1 cellular context compared by ENCODE assay signal in the genomic region with DNA sequence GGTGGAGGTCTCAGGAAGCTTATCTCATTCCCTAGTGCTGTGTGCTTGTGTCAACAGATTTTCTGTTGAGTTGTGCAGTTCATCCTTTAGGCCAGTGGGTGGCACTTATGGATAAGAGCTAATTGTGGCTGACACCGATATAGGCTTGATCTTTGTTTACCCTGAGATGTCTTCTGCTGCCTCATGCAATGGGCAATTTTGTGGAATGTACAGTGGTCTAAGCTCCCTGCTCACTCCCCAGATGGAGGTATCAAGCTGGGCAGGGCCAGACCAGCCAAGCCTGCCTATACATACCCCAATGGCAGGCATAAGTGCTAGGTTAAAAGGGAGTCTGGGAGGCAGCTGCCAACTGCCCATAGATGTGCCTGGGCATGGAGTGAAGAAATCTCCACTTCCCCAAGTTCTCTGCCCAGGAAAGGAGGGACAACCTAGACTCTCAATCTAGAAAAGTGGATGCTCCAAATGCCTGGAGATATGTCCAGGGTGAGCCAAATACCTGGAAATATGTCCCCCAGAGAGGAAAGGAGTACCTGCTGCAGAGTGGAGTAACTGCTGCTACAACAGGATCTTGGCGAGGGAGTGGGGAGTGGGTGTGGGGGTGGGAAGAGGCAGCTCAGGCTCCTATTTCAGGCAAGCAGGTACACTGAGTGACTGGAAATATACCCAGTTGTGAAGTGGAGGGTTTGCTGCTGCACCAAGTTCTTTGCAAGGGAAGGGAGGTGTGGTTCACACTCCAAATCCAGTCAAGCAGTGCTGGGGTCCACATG.
TF ChIP-seq lines count a peak whose summit lies in the region.

No MANE protein-coding gene starts in this region.

TF ChIP-seq in HepG2, 621 proteins besides CTCF, POLR2A, EP300 and RAD21 (continued from another document and continues in another):
- TF ChIP-seq, protein P1, sequence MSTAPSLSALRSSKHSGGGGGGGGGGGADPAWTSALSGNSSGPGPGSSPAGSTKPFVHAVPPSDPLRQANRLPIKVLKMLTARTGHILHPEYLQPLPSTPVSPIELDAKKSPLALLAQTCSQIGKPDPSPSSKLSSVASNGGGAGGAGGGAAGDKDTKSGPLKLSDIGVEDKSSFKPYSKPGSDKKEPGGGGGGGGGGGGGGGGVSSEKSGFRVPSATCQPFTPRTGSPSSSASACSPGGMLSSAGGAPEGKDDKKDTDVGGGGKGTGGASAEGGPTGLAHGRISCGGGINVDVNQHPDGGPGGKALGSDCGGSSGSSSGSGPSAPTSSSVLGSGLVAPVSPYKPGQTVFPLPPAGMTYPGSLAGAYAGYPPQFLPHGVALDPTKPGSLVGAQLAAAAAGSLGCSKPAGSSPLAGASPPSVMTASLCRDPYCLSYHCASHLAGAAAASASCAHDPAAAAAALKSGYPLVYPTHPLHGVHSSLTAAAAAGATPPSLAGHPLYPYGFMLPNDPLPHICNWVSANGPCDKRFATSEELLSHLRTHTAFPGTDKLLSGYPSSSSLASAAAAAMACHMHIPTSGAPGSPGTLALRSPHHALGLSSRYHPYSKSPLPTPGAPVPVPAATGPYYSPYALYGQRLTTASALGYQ (CRISPR knock-in tag; IDR thresholded peaks at IDR 0.05): no peak
- no peak for TF ChIP-seq ZNF296 (CRISPR knock-in tag; conservative IDR thresholded peaks at IDR 0.05)
- no peak for TF ChIP-seq RBM22 (optimal IDR thresholded peaks at IDR 0.05; ENCODE audit: low read length)
- no peak for TF ChIP-seq ZNF256 (CRISPR knock-in tag; conservative IDR thresholded peaks at IDR 0.05)
- TF ChIP-seq ATF1 (CRISPR knock-in tag; IDR thresholded peaks at IDR 0.05): no peak
- no peak for TF ChIP-seq NCOA1 (CRISPR knock-in tag; IDR thresholded peaks at IDR 0.05)
- no peak for TF ChIP-seq DNMT3B (CRISPR knock-in tag; conservative IDR thresholded peaks at IDR 0.05)
- no peak for TF ChIP-seq CREB1 (IDR thresholded peaks at IDR 0.05)
- TF ChIP-seq CREB1 (CRISPR knock-in tag; IDR thresholded peaks at IDR 0.05): no peak
- no peak for TF ChIP-seq ZNF264 (CRISPR knock-in tag; IDR thresholded peaks at IDR 0.05)
- no peak for TF ChIP-seq TMF1 (CRISPR knock-in tag; IDR thresholded peaks at IDR 0.05; ENCODE audit: low read depth)
- TF ChIP-seq ZNF709 (CRISPR knock-in tag; IDR thresholded peaks at IDR 0.05): no peak
- TF ChIP-seq ZNF496 (CRISPR knock-in tag; IDR thresholded peaks at IDR 0.05; ENCODE audit: insufficient replicate concordance): no peak
- TF ChIP-seq HOXA3 (CRISPR knock-in tag; IDR thresholded peaks at IDR 0.05): no peak
- TF ChIP-seq, protein P2, sequence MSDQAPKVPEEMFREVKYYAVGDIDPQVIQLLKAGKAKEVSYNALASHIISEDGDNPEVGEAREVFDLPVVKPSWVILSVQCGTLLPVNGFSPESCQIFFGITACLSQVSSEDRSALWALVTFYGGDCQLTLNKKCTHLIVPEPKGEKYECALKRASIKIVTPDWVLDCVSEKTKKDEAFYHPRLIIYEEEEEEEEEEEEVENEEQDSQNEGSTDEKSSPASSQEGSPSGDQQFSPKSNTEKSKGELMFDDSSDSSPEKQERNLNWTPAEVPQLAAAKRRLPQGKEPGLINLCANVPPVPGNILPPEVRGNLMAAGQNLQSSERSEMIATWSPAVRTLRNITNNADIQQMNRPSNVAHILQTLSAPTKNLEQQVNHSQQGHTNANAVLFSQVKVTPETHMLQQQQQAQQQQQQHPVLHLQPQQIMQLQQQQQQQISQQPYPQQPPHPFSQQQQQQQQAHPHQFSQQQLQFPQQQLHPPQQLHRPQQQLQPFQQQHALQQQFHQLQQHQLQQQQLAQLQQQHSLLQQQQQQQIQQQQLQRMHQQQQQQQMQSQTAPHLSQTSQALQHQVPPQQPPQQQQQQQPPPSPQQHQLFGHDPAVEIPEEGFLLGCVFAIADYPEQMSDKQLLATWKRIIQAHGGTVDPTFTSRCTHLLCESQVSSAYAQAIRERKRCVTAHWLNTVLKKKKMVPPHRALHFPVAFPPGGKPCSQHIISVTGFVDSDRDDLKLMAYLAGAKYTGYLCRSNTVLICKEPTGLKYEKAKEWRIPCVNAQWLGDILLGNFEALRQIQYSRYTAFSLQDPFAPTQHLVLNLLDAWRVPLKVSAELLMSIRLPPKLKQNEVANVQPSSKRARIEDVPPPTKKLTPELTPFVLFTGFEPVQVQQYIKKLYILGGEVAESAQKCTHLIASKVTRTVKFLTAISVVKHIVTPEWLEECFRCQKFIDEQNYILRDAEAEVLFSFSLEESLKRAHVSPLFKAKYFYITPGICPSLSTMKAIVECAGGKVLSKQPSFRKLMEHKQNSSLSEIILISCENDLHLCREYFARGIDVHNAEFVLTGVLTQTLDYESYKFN (CRISPR knock-in tag; conservative IDR thresholded peaks at IDR 0.05): peak; percentile 48
- peak; percentile 39 to 44; a peak in 3 of 4 replicates for TF ChIP-seq MAFK (conservative IDR thresholded peaks at IDR 0.05 in 1 of 2, IDR thresholded peaks at IDR 0.05 in 1 of 2; ENCODE audit: low read length in 2 of 2)
- no peak for TF ChIP-seq POLR2G (IDR thresholded peaks at IDR 0.05; ENCODE audit: low read depth, low read length)
- TF ChIP-seq STAG1 (CRISPR knock-in tag; IDR thresholded peaks at IDR 0.05): peak; percentile 95
- TF ChIP-seq CEBPB (IDR thresholded peaks at IDR 0.05; ENCODE audit: borderline replicate concordance, low read depth, low read length): no peak
- no peak for TF ChIP-seq SYNCRIP (IDR thresholded peaks at IDR 0.05; ENCODE audit: insufficient read depth, low read depth, low read length)
- TF ChIP-seq ZSCAN22 (CRISPR knock-in tag; IDR thresholded peaks at IDR 0.05): no peak
- TF ChIP-seq RFXANK (CRISPR knock-in tag; IDR thresholded peaks at IDR 0.05): no peak
- TF ChIP-seq SALL1 (CRISPR knock-in tag; IDR thresholded peaks at IDR 0.05): peak; percentile 58; the same call in 1 of the 2 replicates
- TF ChIP-seq, protein P3, sequence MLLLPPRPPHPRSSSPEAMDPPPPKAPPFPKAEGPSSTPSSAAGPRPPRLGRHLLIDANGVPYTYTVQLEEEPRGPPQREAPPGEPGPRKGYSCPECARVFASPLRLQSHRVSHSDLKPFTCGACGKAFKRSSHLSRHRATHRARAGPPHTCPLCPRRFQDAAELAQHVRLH (CRISPR knock-in tag; IDR thresholded peaks at IDR 0.05; ENCODE audit: borderline replicate concordance, low read depth): no peak
- TF ChIP-seq, protein P4, sequence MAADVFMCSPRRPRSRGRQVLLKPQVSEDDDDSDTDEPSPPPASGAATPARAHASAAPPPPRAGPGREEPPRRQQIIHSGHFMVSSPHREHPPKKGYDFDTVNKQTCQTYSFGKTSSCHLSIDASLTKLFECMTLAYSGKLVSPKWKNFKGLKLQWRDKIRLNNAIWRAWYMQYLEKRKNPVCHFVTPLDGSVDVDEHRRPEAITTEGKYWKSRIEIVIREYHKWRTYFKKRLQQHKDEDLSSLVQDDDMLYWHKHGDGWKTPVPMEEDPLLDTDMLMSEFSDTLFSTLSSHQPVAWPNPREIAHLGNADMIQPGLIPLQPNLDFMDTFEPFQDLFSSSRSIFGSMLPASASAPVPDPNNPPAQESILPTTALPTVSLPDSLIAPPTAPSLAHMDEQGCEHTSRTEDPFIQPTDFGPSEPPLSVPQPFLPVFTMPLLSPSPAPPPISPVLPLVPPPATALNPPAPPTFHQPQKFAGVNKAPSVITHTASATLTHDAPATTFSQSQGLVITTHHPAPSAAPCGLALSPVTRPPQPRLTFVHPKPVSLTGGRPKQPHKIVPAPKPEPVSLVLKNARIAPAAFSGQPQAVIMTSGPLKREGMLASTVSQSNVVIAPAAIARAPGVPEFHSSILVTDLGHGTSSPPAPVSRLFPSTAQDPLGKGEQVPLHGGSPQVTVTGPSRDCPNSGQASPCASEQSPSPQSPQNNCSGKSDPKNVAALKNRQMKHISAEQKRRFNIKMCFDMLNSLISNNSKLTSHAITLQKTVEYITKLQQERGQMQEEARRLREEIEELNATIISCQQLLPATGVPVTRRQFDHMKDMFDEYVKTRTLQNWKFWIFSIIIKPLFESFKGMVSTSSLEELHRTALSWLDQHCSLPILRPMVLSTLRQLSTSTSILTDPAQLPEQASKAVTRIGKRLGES (CRISPR knock-in tag; IDR thresholded peaks at IDR 0.05; ENCODE audit: borderline replicate concordance): no peak
- no peak for TF ChIP-seq TCF12 (IDR thresholded peaks at IDR 0.05)
- TF ChIP-seq TCF12 (CRISPR knock-in tag; IDR thresholded peaks at IDR 0.05): no peak
- TF ChIP-seq FOXM1 (CRISPR knock-in tag; IDR thresholded peaks at IDR 0.05): no peak
- no peak for TF ChIP-seq GATA4 (IDR thresholded peaks at IDR 0.05; ENCODE audit: borderline replicate concordance, low read depth)
- TF ChIP-seq, protein P5, sequence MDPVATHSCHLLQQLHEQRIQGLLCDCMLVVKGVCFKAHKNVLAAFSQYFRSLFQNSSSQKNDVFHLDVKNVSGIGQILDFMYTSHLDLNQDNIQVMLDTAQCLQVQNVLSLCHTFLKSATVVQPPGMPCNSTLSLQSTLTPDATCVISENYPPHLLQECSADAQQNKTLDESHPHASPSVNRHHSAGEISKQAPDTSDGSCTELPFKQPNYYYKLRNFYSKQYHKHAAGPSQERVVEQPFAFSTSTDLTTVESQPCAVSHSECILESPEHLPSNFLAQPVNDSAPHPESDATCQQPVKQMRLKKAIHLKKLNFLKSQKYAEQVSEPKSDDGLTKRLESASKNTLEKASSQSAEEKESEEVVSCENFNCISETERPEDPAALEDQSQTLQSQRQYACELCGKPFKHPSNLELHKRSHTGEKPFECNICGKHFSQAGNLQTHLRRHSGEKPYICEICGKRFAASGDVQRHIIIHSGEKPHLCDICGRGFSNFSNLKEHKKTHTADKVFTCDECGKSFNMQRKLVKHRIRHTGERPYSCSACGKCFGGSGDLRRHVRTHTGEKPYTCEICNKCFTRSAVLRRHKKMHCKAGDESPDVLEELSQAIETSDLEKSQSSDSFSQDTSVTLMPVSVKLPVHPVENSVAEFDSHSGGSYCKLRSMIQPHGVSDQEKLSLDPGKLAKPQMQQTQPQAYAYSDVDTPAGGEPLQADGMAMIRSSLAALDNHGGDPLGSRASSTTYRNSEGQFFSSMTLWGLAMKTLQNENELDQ (CRISPR knock-in tag; IDR thresholded peaks at IDR 0.05; ENCODE audit: borderline replicate concordance): no peak
- TF ChIP-seq, protein P6, sequence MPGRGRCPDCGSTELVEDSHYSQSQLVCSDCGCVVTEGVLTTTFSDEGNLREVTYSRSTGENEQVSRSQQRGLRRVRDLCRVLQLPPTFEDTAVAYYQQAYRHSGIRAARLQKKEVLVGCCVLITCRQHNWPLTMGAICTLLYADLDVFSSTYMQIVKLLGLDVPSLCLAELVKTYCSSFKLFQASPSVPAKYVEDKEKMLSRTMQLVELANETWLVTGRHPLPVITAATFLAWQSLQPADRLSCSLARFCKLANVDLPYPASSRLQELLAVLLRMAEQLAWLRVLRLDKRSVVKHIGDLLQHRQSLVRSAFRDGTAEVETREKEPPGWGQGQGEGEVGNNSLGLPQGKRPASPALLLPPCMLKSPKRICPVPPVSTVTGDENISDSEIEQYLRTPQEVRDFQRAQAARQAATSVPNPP (CRISPR knock-in tag; IDR thresholded peaks at IDR 0.05): no peak
- TF ChIP-seq CENPX (CRISPR knock-in tag; IDR thresholded peaks at IDR 0.05): no peak
- no peak for TF ChIP-seq ZBTB42 (CRISPR knock-in tag; IDR thresholded peaks at IDR 0.05)
- no peak for TF ChIP-seq PTBP1 (IDR thresholded peaks at IDR 0.05; ENCODE audit: low read depth, low read length, poor library complexity, severe bottlenecking)
- no peak for TF ChIP-seq ZNF274 (CRISPR knock-in tag; IDR thresholded peaks at IDR 0.05)
- TF ChIP-seq, protein P7, sequence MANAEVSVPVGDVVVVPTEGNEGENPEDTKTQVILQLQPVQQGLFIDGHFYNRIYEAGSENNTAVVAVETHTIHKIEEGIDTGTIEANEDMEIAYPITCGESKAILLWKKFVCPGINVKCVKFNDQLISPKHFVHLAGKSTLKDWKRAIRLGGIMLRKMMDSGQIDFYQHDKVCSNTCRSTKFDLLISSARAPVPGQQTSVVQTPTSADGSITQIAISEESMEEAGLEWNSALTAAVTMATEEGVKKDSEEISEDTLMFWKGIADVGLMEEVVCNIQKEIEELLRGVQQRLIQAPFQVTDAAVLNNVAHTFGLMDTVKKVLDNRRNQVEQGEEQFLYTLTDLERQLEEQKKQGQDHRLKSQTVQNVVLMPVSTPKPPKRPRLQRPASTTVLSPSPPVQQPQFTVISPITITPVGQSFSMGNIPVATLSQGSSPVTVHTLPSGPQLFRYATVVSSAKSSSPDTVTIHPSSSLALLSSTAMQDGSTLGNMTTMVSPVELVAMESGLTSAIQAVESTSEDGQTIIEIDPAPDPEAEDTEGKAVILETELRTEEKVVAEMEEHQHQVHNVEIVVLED (CRISPR knock-in tag; IDR thresholded peaks at IDR 0.05; ENCODE audit: borderline replicate concordance): peak; percentile 12; the same call in 1 of the 2 replicates
- no peak for TF ChIP-seq TSC22D2 (CRISPR knock-in tag; IDR thresholded peaks at IDR 0.05; ENCODE audit: borderline replicate concordance)
- TF ChIP-seq IKZF1 (IDR thresholded peaks at IDR 0.05): no peak
- no peak for TF ChIP-seq HHEX (CRISPR knock-in tag; IDR thresholded peaks at IDR 0.05)
- no peak for TF ChIP-seq AGO1 (IDR thresholded peaks at IDR 0.05; ENCODE audit: low read depth, low read length, poor library complexity, severe bottlenecking)
- TF ChIP-seq, protein P8, sequence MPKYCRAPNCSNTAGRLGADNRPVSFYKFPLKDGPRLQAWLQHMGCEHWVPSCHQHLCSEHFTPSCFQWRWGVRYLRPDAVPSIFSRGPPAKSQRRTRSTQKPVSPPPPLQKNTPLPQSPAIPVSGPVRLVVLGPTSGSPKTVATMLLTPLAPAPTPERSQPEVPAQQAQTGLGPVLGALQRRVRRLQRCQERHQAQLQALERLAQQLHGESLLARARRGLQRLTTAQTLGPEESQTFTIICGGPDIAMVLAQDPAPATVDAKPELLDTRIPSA (CRISPR knock-in tag; IDR thresholded peaks at IDR 0.05; ENCODE audit: borderline replicate concordance): no peak
- TF ChIP-seq NR2F2 (IDR thresholded peaks at IDR 0.05; ENCODE audit: borderline replicate concordance, low read depth): no peak
- no peak for TF ChIP-seq ZNF331 (CRISPR knock-in tag; IDR thresholded peaks at IDR 0.05)
- no peak for TF ChIP-seq ZBTB8A (CRISPR knock-in tag; IDR thresholded peaks at IDR 0.05; ENCODE audit: borderline replicate concordance, low read depth)
- TF ChIP-seq, protein P9, sequence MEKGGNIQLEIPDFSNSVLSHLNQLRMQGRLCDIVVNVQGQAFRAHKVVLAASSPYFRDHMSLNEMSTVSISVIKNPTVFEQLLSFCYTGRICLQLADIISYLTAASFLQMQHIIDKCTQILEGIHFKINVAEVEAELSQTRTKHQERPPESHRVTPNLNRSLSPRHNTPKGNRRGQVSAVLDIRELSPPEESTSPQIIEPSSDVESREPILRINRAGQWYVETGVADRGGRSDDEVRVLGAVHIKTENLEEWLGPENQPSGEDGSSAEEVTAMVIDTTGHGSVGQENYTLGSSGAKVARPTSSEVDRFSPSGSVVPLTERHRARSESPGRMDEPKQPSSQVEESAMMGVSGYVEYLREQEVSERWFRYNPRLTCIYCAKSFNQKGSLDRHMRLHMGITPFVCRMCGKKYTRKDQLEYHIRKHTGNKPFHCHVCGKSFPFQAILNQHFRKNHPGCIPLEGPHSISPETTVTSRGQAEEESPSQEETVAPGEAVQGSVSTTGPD (CRISPR knock-in tag; IDR thresholded peaks at IDR 0.05): no peak
- TF ChIP-seq GFI1 (CRISPR knock-in tag; IDR thresholded peaks at IDR 0.05; ENCODE audit: borderline replicate concordance): no peak
- TF ChIP-seq ZNF670 (CRISPR knock-in tag; IDR thresholded peaks at IDR 0.05; ENCODE audit: borderline replicate concordance): no peak
- TF ChIP-seq ZNF780A (CRISPR knock-in tag; IDR thresholded peaks at IDR 0.05): no peak
- TF ChIP-seq ADNP (CRISPR knock-in tag; IDR thresholded peaks at IDR 0.05): no peak
